11 cellular contexts compared by ENCODE assay signal in genomic region chrX:134604701-134605271, GRCh38. TPM values are rescaled to one million over a fixed set of nuclear protein-coding genes. Genes with fewer than 3 reads are reported as not detected.
DNase-seq lines count a peak whose midpoint lies in the region; ATAC-seq, FAIRE-seq and TF ChIP-seq lines count a peak whose summit lies in the region.
"Had no signal": no experiment of that assay in that cellular context is flagged by ENCODE, and none has a peak within 500 bp of the region (broad histone marks: within the 10 kb centered on the region; RNA-seq: fewer than 3 reads in every experiment).

No MANE protein-coding gene starts in this region.

- H3K9me3 ChIP-seq in endothelial cell of umbilical vein (replicated peaks; ENCODE audit: control insufficient read depth, insufficient read depth, low read length) (no peaks in the 10 kb centered on the region), H9 (ENCODE audit: control insufficient read depth, low read depth, low read length) (no peaks in the 10 kb centered on the region)
- H3K9me3 ChIP-seq: upper lobe of left lung had no signal

- H4K5ac ChIP-seq in H9 (ENCODE audit: insufficient read length, low read depth, low read length), result no peak overlapping the region

- no peak for TF ChIP-seq POLR2A in endothelial cell of umbilical vein (IDR thresholded peaks at IDR 0.05; ENCODE audit: low read depth, low read length)

- H2AK5ac ChIP-seq in H9 (ENCODE audit: insufficient read length, low read length), result no peak overlapping the region

- H4K8ac ChIP-seq in H9 (replicated peaks; ENCODE audit: insufficient read length, low read depth, low read length), result no peak overlapping the region

- H3K4me3 ChIP-seq in endothelial cell of umbilical vein (replicated peaks in 1 of 3; ENCODE audit: insufficient read depth in 1 of 3, low read depth in 1 of 3, low read length in 3 of 3), result no peak overlapping the region
- H3K4me3 ChIP-seq: skin epidermis, upper lobe of left lung had no signal

- TF ChIP-seq CTCF in endothelial cell of umbilical vein (IDR thresholded peaks at IDR 0.05; ENCODE audit: extremely low read depth in 1 of 2, insufficient read depth in 1 of 2, low read depth in 1 of 2, low read length in 2 of 2) (no peak), H9 (conservative IDR thresholded peaks at IDR 0.05) (no peak)

- H3K27me3 ChIP-seq in endothelial cell of umbilical vein (ENCODE audit: control insufficient read depth in 2 of 2, insufficient read depth in 2 of 2, low read length in 2 of 2) (no peaks in the 10 kb centered on the region), H9 (ENCODE audit: insufficient read depth, low read length) (no peaks in the 10 kb centered on the region; the same call in 1 of the 2 replicates)
- H3K27me3 ChIP-seq: upper lobe of left lung had no signal

- no peaks in the 10 kb centered on the region for H3K79me1 ChIP-seq in H9 (ENCODE audit: insufficient read depth, low read depth, low read length, poor library complexity, severe bottlenecking)

- no peak overlapping the region for H2BK120ac ChIP-seq in H9 (ENCODE audit: low read depth, low read length, poor library complexity, severe bottlenecking)

- H2BK5ac ChIP-seq in H9 (ENCODE audit: insufficient read length, low read length), result no peak overlapping the region

- H2AFZ ChIP-seq in endothelial cell of umbilical vein (ENCODE audit: low read depth, low read length) (peak overlapping the region; percentile 4), H9 (ENCODE audit: low read length) (no peak overlapping the region)

- peaks cover 19 to 64% of the 10 kb centered on the region in 2 experiments for H3K9me3 Mint-ChIP-seq in H9
- H3K9me3 Mint-ChIP-seq: activated T-cell treated with anti-CD3 and anti-CD28 coated beads, Interleukin-2, amount 50 U/mL, for 4 hours had no signal

- H3K4me1 Mint-ChIP-seq in H9, result peaks cover 11 to 12% of the 10 kb centered on the region in 2 experiments

- no CpG with 5 or more reads among the region's 3 CpGs for whole genome bisulfite sequencing in H9 (ENCODE audit: extremely low coverage, insufficient read length, low lambda C conversion rate)

- H3K4me2 ChIP-seq in endothelial cell of umbilical vein (ENCODE audit: insufficient read depth, low read length) (no peak overlapping the region), H9 (ENCODE audit: insufficient read depth, insufficient read length, low read length) (no peak overlapping the region)

- no peak overlapping the region for H4K91ac ChIP-seq in H9 (ENCODE audit: insufficient read length, low read depth, low read length)

- intact Hi-C loops in endothelial cell of umbilical vein (cut with micrococcal nuclease) (loop anchor here (1.0 to 5.0 kb wide), 2 partner anchors 18 to 118 kb away; no protein-coding TSS in a partner anchor), sciatic nerve (cut with DNase I) (no loop called here)

- dilution Hi-C loops in endothelial cell of umbilical vein (cut with MboI; ENCODE audit: extremely low pct_ligation_motif_present, low sequenced_read_pairs), result no loop called here

- no peak overlapping the region for H2BK20ac ChIP-seq in H9 (ENCODE audit: low read depth, low read length, poor library complexity, severe bottlenecking)

- H3K36me3 ChIP-seq in endothelial cell of umbilical vein (ENCODE audit: control insufficient read depth in 2 of 2, extremely low read depth in 1 of 2, insufficient read depth in 2 of 2, low read length in 2 of 2), result no peaks in the 10 kb centered on the region
- H3K36me3 ChIP-seq: upper lobe of left lung had no signal

- no peaks in the 10 kb centered on the region for H3K79me2 ChIP-seq in endothelial cell of umbilical vein (ENCODE audit: control insufficient read depth, insufficient read depth, low read length)
- no peaks in the 10 kb centered on the region for H3K79me2 ChIP-seq in H9 (ENCODE audit: insufficient read depth, low read length)

- no peaks in the 10 kb centered on the region for H4K20me1 ChIP-seq in endothelial cell of umbilical vein (replicated peaks; ENCODE audit: control insufficient read depth, extremely low read depth, insufficient read depth, low read length)
- no peaks in the 10 kb centered on the region for H4K20me1 ChIP-seq in H9 (ENCODE audit: control insufficient read depth, insufficient read depth, insufficient read length)

- CTCF ChIA-PET in endothelial cell of umbilical vein (lab: Charles Lee), result interaction anchor here (1.2 to 2.2 kb wide), 6 partner anchors 19 to 178 kb away, joined by 3 to 9 read pairs (median 4); no protein-coding TSS in a partner anchor

- H3K56ac ChIP-seq in H9 (ENCODE audit: insufficient read length, low read depth, low read length), result no peak overlapping the region

- no peak overlapping the region for H3K23ac ChIP-seq in H9 (ENCODE audit: insufficient read length, low read depth, low read length)

- no peak overlapping the region for H3T11ph ChIP-seq in H9 (ENCODE audit: low read length)

- DNase-seq in NCI-H2227 (lab: John Stamatoyannopoulos, UW; ENCODE audit: unreplicated experiment), result peak; percentile 46
- DNase-seq in NCI-H2227 treated with DMSO at 0.1 percent for 48 hours (lab: John Stamatoyannopoulos, UW), result no peak
- DNase-seq in NCI-H510A treated with DMSO at 0.1 percent for 48 hours (lab: John Stamatoyannopoulos, UW), result peak; percentile 82
- DNase-seq in endothelial cell of umbilical vein (ENCODE audit: low read depth, low spot score), result peak; percentile 17
- no peak for DNase-seq in sciatic nerve (ENCODE audit: low spot score)
- DNase-seq in H9, result no peak
- DNase-seq in activated CD8-positive, alpha-beta memory T cell treated with anti-CD3 and anti-CD28 coated beads for 24 hours, result no peak
- no peak for DNase-seq in GM19240 (ENCODE audit: insufficient read length, low spot score)
- DNase-seq: activated T-cell treated with anti-CD3 and anti-CD28 coated beads, Interleukin-2, amount 50 U/mL, for 4 hours had no signal

- peak; percentile 78 for FAIRE-seq in endothelial cell of umbilical vein (lab: Jason Lieb, UNC)

- ATAC-seq in sciatic nerve, result peak; percentile 59
- ATAC-seq: activated T-cell treated with anti-CD3 and anti-CD28 coated beads, Interleukin-2, amount 50 U/mL, for 4 hours had no signal

- no TSS peak for BruUV-seq in endothelial cell of umbilical vein (replicated peaks; lab: Mats Ljungman, UMichigan)

- H3K23me2 ChIP-seq in H9 (ENCODE audit: insufficient read length, low read depth, low read length, poor library complexity, severe bottlenecking), result no peaks in the 10 kb centered on the region

- H2BK12ac ChIP-seq in H9 (ENCODE audit: insufficient read length, low read depth, low read length), result no peak overlapping the region

- no peak overlapping the region for H3K18ac ChIP-seq in H9 (ENCODE audit: insufficient read length, low read depth, low read length)

- H3K27ac Mint-ChIP-seq in H9, result no peak overlapping the region

- H3K36me3 Mint-ChIP-seq in H9 (ENCODE audit: insufficient read depth in 1 of 3, low read depth in 3 of 3), result peaks cover 6 to 13% (median 10%) of the 10 kb centered on the region in 3 experiments; a peak in 6 of 7 replicates

- H3K4me1 ChIP-seq in endothelial cell of umbilical vein (ENCODE audit: control insufficient read depth, extremely low read depth, insufficient read depth, low read length), result peaks cover 10% of the 10 kb centered on the region
- peaks cover 5% of the 10 kb centered on the region; the same call in 1 of the 2 replicates for H3K4me1 ChIP-seq in H9 (ENCODE audit: insufficient read depth, low read length)
- H3K4me1 ChIP-seq: upper lobe of left lung had no signal

- H3K4me3 Mint-ChIP-seq in H9, result no peak overlapping the region
- H3K4me3 Mint-ChIP-seq: activated T-cell treated with anti-CD3 and anti-CD28 coated beads, Interleukin-2, amount 50 U/mL, for 4 hours had no signal

- H3K27ac ChIP-seq in endothelial cell of umbilical vein (ENCODE audit: insufficient read depth, low read depth, low read length) (peak overlapping the region; percentile 15), H9 (ENCODE audit: insufficient read length, low read depth, low read length) (no peak overlapping the region)
- H3K27ac ChIP-seq: upper lobe of left lung had no signal

- POLR2A ChIA-PET in endothelial cell of umbilical vein (lab: Charles Lee), result no interaction called here

- no peak overlapping the region for H2BK15ac ChIP-seq in H9 (ENCODE audit: low read depth, low read length)

- no peak overlapping the region for H3K4ac ChIP-seq in H9 (ENCODE audit: low read depth, low read length)

- no peak overlapping the region for H3K14ac ChIP-seq in H9 (ENCODE audit: insufficient read depth, low read length)

- H3K9ac ChIP-seq in endothelial cell of umbilical vein (replicated peaks; ENCODE audit: extremely low read depth, insufficient read depth, low read length) (no peak overlapping the region), H9 (ENCODE audit: extremely low read depth, insufficient read length, low read length) (no peak overlapping the region)

- H3K9me1 ChIP-seq in endothelial cell of umbilical vein (replicated peaks; ENCODE audit: control insufficient read depth, extremely low read depth, insufficient read depth, low read length), result no peaks in the 10 kb centered on the region

- peaks cover 1% of the 10 kb centered on the region; the same call in 1 of the 2 replicates for H3K27me3 Mint-ChIP-seq in H9 (ENCODE audit: low read depth)

TF ChIP-seq in endothelial cell of umbilical vein, 7 proteins besides CTCF, POLR2A, EP300 and RAD21:
- TF ChIP-seq POLR2AphosphoS5 (IDR thresholded peaks at IDR 0.05; ENCODE audit: insufficient read depth, low read depth, low read length) (no peak), MAX (IDR thresholded peaks at IDR 0.05; ENCODE audit: insufficient read depth, insufficient read length) (no peak), GATA2 (IDR thresholded peaks at IDR 0.05; ENCODE audit: insufficient read depth, insufficient read length, low read depth, low read length) (no peak), JUN (IDR thresholded peaks at IDR 0.05; ENCODE audit: borderline replicate concordance, insufficient read depth, insufficient read length, low read depth) (no peak), EZH2 (IDR thresholded peaks at IDR 0.05; ENCODE audit: borderline replicate concordance, low read depth, low read length, severe bottlenecking) (no peak), FOS (IDR thresholded peaks at IDR 0.05; ENCODE audit: borderline replicate concordance, insufficient read depth, low read length) (no peak), MYC (IDR thresholded peaks at IDR 0.05; ENCODE audit: low read depth, low read length) (no peak)

RNA-seq across cellular contexts. Expression of gene PLAC1, which starts 53.5 kb away (rescaled TPM):
- total RNA-seq in endothelial cell of umbilical vein (0.58 and 0.81 TPM in 2 replicates), sciatic nerve (not detected), H9 (2021) (0.50 and 0.68 TPM in 2 replicates)
- 2.4 and 2.8 TPM in 2 replicates for polyA plus RNA-seq in endothelial cell of umbilical vein
- polyA plus RNA-seq in endothelial cell of umbilical vein (2011; cell fraction: cytosol; rRNA removed), result 1.6 and 2.1 TPM in 2 replicates
- 0.74 and 0.78 TPM in 2 replicates for polyA plus RNA-seq in endothelial cell of umbilical vein (2011; cell fraction: nucleus; rRNA removed)
- 0.54 and 0.56 TPM in 2 replicates for polyA plus RNA-seq in endothelial cell of umbilical vein (2012)
- polyA minus RNA-seq in endothelial cell of umbilical vein, result 0.40 and 1.8 TPM in 2 replicates
- polyA minus RNA-seq in endothelial cell of umbilical vein (2011; cell fraction: cytosol; rRNA and poly(A)+ RNA removed), result not detected
- polyA minus RNA-seq in endothelial cell of umbilical vein (2011; cell fraction: nucleus; rRNA and poly(A)+ RNA removed), result 0.38 TPM in 1 of 2 replicates, not detected in the other
- total RNA-seq: upper lobe of left lung had no signal

Comparison
In these comparisons a context has a peak if more than half of its experiments do, and no peak if none do; other contexts are left out.
1. DNase-seq: peak in NCI-H2227 (single experiment), NCI-H510A treated with DMSO at 0.1 percent for 48 hours (single experiment) and endothelial cell of umbilical vein (single experiment); none in NCI-H2227 treated with DMSO at 0.1 percent for 48 hours (single experiment), sciatic nerve (single experiment), H9 (single experiment), activated CD8-positive, alpha-beta memory T cell treated with anti-CD3 and anti-CD28 coated beads for 24 hours (single experiment) and GM19240 (single experiment).